Comparison of ENCODE assay signal across 1 cellular context in the genomic region with DNA sequence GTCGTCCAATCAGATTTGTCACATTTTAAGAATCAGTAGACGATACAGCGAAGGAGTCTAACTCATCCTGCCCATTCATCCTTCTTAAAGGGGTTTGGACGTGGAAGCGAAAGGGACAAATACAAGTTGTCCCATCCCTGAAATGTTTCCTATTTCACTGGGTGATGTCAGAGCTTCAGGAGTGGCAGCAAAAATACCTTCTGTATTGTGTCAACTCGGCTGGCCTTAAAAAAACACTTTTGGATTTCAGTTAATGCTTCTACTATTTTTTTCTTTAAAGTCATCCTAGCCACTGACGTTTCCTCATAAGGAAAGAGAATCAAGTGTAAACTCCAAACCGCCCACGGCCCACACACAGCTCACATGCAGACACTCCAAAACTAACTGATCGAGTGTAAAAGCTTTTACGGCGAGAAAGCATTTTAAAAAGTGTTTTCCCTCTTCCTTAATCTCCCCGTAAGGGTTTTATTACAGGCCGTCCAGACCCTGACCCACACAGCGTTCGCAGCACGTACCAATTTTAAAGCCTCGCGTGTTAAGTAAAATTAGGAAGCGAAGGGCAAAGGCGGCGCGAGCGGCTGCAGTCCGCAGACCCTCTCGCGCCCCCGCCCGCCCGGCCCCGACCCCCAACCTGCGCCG.
A peak's percentile ranks its signal among the peaks of the same experiment; 100 is the strongest.
TF ChIP-seq lines count a peak whose summit lies in the region.

No MANE protein-coding gene starts in this region.

TF ChIP-seq in HepG2, 621 proteins besides CTCF, POLR2A, EP300 and RAD21 (continued from another document and continues in another):
- TF ChIP-seq, protein P1, sequence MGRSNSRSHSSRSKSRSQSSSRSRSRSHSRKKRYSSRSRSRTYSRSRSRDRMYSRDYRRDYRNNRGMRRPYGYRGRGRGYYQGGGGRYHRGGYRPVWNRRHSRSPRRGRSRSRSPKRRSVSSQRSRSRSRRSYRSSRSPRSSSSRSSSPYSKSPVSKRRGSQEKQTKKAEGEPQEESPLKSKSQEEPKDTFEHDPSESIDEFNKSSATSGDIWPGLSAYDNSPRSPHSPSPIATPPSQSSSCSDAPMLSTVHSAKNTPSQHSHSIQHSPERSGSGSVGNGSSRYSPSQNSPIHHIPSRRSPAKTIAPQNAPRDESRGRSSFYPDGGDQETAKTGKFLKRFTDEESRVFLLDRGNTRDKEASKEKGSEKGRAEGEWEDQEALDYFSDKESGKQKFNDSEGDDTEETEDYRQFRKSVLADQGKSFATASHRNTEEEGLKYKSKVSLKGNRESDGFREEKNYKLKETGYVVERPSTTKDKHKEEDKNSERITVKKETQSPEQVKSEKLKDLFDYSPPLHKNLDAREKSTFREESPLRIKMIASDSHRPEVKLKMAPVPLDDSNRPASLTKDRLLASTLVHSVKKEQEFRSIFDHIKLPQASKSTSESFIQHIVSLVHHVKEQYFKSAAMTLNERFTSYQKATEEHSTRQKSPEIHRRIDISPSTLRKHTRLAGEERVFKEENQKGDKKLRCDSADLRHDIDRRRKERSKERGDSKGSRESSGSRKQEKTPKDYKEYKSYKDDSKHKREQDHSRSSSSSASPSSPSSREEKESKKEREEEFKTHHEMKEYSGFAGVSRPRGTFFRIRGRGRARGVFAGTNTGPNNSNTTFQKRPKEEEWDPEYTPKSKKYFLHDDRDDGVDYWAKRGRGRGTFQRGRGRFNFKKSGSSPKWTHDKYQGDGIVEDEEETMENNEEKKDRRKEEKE (IDR thresholded peaks at IDR 0.05): no peak
- TF ChIP-seq ATF7-NPFF (CRISPR knock-in tag; IDR thresholded peaks at IDR 0.05; ENCODE audit: low read depth) (0 out of 2 replicates have a peak, but pooled peaks have one; percentile 3), CAMTA2 (CRISPR knock-in tag; IDR thresholded peaks at IDR 0.05; ENCODE audit: borderline replicate concordance) (no peak), KDM6A (CRISPR knock-in tag; IDR thresholded peaks at IDR 0.05; ENCODE audit: low read depth) (no peak), GTF3A (CRISPR knock-in tag; conservative IDR thresholded peaks at IDR 0.05) (no peak), SMAD9 (CRISPR knock-in tag; IDR thresholded peaks at IDR 0.05) (no peak), ZNF296 (CRISPR knock-in tag; conservative IDR thresholded peaks at IDR 0.05) (no peak), ZNF564 (CRISPR knock-in tag; IDR thresholded peaks at IDR 0.05) (no peak; the same call in 1 of the 2 replicates), MXI1 (IDR thresholded peaks at IDR 0.05; ENCODE audit: borderline replicate concordance, low read depth, low read length) (no peak), U2AF1 (optimal IDR thresholded peaks at IDR 0.05; ENCODE audit: low read depth, low read length) (no peak), PHB2 (IDR thresholded peaks at IDR 0.05; ENCODE audit: partially characterized antibody) (no peak), SSRP1 (CRISPR knock-in tag; IDR thresholded peaks at IDR 0.05) (peak; percentile 43), FOXJ3 (CRISPR knock-in tag; IDR thresholded peaks at IDR 0.05; ENCODE audit: borderline replicate concordance) (no peak), ZNF547 (CRISPR knock-in tag; IDR thresholded peaks at IDR 0.05) (no peak), SNAPC2 (CRISPR knock-in tag; IDR thresholded peaks at IDR 0.05) (peak; percentile 55; the same call in 1 of the 2 replicates), ZNF225 (CRISPR knock-in tag; IDR thresholded peaks at IDR 0.05) (no peak), ZNF543 (CRISPR knock-in tag; IDR thresholded peaks at IDR 0.05) (0 out of 2 replicates have a peak, but pooled peaks have one; percentile 4), ZNF644 (CRISPR knock-in tag; IDR thresholded peaks at IDR 0.05; ENCODE audit: low read depth) (no peak), ZKSCAN5 (CRISPR knock-in tag; IDR thresholded peaks at IDR 0.05) (no peak), CEBPB (IDR thresholded peaks at IDR 0.05; ENCODE audit: borderline replicate concordance, low read depth, low read length) (no peak), ZNF720 (CRISPR knock-in tag; IDR thresholded peaks at IDR 0.05) (no peak), PHF20 (CRISPR knock-in tag; IDR thresholded peaks at IDR 0.05) (no peak), SP2 (CRISPR knock-in tag; IDR thresholded peaks at IDR 0.05) (no peak), MYNN (CRISPR knock-in tag; IDR thresholded peaks at IDR 0.05; ENCODE audit: low read depth) (no peak)
- TF ChIP-seq, protein P2, sequence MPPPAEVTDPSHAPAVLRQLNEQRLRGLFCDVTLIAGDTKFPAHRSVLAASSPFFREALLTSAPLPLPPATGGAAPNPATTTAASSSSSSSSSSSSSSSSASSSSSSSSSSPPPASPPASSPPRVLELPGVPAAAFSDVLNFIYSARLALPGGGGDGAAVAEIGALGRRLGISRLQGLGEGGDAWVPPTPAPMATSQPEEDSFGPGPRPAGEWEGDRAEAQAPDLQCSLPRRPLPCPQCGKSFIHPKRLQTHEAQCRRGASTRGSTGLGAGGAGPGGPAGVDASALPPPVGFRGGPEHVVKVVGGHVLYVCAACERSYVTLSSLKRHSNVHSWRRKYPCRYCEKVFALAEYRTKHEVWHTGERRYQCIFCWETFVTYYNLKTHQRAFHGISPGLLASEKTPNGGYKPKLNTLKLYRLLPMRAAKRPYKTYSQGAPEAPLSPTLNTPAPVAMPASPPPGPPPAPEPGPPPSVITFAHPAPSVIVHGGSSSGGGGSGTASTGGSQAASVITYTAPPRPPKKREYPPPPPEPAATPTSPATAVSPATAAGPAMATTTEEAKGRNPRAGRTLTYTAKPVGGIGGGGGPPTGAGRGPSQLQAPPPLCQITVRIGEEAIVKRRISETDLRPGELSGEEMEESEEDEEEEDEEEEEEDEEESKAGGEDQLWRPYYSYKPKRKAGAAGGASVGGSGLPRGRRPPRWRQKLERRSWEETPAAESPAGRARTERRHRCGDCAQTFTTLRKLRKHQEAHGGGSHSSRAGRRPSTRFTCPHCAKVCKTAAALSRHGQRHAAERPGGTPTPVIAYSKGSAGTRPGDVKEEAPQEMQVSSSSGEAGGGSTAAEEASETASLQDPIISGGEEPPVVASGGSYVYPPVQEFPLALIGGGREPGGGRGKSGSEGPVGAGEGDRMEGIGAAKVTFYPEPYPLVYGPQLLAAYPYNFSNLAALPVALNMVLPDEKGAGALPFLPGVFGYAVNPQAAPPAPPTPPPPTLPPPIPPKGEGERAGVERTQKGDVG (CRISPR knock-in tag; IDR thresholded peaks at IDR 0.05; ENCODE audit: borderline replicate concordance): no peak
- TF ChIP-seq, protein P3, sequence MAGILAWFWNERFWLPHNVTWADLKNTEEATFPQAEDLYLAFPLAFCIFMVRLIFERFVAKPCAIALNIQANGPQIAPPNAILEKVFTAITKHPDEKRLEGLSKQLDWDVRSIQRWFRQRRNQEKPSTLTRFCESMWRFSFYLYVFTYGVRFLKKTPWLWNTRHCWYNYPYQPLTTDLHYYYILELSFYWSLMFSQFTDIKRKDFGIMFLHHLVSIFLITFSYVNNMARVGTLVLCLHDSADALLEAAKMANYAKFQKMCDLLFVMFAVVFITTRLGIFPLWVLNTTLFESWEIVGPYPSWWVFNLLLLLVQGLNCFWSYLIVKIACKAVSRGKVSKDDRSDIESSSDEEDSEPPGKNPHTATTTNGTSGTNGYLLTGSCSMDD (CRISPR knock-in tag; IDR thresholded peaks at IDR 0.05): no peak
- TF ChIP-seq, protein P4, sequence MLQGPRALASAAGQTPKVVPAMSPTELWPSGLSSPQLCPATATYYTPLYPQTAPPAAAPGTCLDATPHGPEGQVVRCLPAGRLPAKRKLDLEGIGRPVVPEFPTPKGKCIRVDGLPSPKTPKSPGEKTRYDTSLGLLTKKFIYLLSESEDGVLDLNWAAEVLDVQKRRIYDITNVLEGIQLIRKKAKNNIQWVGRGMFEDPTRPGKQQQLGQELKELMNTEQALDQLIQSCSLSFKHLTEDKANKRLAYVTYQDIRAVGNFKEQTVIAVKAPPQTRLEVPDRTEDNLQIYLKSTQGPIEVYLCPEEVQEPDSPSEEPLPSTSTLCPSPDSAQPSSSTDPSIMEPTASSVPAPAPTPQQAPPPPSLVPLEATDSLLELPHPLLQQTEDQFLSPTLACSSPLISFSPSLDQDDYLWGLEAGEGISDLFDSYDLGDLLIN (CRISPR knock-in tag; IDR thresholded peaks at IDR 0.05; ENCODE audit: borderline replicate concordance): no peak
- TF ChIP-seq, protein P5, sequence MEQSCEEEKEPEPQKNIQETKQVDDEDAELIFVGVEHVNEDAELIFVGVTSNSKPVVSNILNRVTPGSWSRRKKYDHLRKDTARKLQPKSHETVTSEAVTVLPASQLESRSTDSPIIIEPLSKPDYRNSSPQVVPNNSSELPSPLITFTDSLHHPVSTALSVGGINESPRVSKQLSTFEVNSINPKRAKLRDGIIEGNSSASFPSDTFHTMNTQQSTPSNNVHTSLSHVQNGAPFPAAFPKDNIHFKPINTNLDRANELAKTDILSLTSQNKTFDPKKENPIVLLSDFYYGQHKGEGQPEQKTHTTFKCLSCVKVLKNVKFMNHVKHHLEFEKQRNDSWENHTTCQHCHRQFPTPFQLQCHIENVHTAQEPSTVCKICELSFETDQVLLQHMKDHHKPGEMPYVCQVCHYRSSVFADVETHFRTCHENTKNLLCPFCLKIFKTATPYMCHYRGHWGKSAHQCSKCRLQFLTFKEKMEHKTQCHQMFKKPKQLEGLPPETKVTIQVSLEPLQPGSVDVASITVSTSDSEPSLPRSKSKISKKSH (CRISPR knock-in tag; IDR thresholded peaks at IDR 0.05; ENCODE audit: borderline replicate concordance): no peak
- TF ChIP-seq, protein P6, sequence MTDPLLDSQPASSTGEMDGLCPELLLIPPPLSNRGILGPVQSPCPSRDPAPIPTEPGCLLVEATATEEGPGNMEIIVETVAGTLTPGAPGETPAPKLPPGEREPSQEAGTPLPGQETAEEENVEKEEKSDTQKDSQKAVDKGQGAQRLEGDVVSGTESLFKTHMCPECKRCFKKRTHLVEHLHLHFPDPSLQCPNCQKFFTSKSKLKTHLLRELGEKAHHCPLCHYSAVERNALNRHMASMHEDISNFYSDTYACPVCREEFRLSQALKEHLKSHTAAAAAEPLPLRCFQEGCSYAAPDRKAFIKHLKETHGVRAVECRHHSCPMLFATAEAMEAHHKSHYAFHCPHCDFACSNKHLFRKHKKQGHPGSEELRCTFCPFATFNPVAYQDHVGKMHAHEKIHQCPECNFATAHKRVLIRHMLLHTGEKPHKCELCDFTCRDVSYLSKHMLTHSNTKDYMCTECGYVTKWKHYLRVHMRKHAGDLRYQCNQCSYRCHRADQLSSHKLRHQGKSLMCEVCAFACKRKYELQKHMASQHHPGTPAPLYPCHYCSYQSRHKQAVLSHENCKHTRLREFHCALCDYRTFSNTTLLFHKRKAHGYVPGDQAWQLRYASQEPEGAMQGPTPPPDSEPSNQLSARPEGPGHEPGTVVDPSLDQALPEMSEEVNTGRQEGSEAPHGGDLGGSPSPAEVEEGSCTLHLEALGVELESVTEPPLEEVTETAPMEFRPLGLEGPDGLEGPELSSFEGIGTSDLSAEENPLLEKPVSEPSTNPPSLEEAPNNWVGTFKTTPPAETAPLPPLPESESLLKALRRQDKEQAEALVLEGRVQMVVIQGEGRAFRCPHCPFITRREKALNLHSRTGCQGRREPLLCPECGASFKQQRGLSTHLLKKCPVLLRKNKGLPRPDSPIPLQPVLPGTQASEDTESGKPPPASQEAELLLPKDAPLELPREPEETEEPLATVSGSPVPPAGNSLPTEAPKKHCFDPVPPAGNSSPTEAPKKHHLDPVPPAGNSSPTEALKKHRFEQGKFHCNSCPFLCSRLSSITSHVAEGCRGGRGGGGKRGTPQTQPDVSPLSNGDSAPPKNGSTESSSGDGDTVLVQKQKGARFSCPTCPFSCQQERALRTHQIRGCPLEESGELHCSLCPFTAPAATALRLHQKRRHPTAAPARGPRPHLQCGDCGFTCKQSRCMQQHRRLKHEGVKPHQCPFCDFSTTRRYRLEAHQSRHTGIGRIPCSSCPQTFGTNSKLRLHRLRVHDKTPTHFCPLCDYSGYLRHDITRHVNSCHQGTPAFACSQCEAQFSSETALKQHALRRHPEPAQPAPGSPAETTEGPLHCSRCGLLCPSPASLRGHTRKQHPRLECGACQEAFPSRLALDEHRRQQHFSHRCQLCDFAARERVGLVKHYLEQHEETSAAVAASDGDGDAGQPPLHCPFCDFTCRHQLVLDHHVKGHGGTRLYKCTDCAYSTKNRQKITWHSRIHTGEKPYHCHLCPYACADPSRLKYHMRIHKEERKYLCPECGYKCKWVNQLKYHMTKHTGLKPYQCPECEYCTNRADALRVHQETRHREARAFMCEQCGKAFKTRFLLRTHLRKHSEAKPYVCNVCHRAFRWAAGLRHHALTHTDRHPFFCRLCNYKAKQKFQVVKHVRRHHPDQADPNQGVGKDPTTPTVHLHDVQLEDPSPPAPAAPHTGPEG (CRISPR knock-in tag; IDR thresholded peaks at IDR 0.05): no peak
- TF ChIP-seq, protein P7, sequence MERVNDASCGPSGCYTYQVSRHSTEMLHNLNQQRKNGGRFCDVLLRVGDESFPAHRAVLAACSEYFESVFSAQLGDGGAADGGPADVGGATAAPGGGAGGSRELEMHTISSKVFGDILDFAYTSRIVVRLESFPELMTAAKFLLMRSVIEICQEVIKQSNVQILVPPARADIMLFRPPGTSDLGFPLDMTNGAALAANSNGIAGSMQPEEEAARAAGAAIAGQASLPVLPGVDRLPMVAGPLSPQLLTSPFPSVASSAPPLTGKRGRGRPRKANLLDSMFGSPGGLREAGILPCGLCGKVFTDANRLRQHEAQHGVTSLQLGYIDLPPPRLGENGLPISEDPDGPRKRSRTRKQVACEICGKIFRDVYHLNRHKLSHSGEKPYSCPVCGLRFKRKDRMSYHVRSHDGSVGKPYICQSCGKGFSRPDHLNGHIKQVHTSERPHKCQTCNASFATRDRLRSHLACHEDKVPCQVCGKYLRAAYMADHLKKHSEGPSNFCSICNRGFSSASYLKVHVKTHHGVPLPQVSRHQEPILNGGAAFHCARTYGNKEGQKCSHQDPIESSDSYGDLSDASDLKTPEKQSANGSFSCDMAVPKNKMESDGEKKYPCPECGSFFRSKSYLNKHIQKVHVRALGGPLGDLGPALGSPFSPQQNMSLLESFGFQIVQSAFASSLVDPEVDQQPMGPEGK (CRISPR knock-in tag; IDR thresholded peaks at IDR 0.05): no peak; the same call in 1 of the 2 replicates
